Comparison of ENCODE assay signal across 9 cellular contexts in the genomic region with DNA sequence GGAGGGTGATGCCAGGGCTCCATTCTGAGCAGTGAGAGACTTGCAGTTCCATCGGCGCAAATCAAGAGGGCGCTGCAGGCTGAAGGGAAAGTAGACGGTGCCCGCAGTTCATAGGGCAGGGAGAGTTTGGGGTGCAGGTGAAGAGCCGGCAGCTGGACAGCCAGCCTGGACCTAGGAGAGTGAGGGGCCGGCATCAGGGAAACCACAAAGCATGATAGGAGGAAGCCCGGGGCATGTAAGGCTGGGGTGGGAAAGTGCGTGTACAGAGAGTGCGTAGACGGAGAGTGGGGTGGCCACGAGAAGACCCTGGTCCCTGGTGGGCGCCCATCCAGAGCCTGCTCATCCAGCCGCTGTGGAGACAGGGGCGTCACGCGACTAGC.
A peak's percentile ranks its signal among the peaks of the same experiment; 100 is the strongest.
DNase-seq lines count a peak whose midpoint lies in the region; TF ChIP-seq lines count a peak whose summit lies in the region.
"Had no signal": no experiment of that assay in that cellular context is flagged by ENCODE, and none has a peak within 500 bp of the region (broad histone marks: within the 10 kb centered on the region; RNA-seq: fewer than 3 reads in every experiment).

No MANE protein-coding gene starts in this region.

- H3K36me3 ChIP-seq in mammary epithelial cell (ENCODE audit: insufficient read depth, low read length) (peaks cover 6% of the 10 kb centered on the region), skeletal muscle tissue (ENCODE audit: control insufficient read depth in 3 of 3, insufficient read depth in 3 of 3, low read length in 3 of 3) (peaks cover 22 to 30% (median 25%) of the 10 kb centered on the region in 3 donors), prostate gland (no peaks in the 10 kb centered on the region), mesendoderm (ENCODE audit: control insufficient read depth, insufficient read depth, low read length) (no peaks in the 10 kb centered on the region)

- H3K9me3 ChIP-seq in mammary epithelial cell (replicated peaks; ENCODE audit: insufficient read depth, low read length) (no peaks in the 10 kb centered on the region), skeletal muscle tissue (ENCODE audit: control insufficient read depth in 3 of 3, low read length in 3 of 3) (no peaks in the 10 kb centered on the region), prostate gland (no peaks in the 10 kb centered on the region)

- TF ChIP-seq POLR2A in NB4 (IDR thresholded peaks at IDR 0.05; ENCODE audit: extremely low read depth, insufficient read length) (no peak), prostate gland (IDR thresholded peaks at IDR 0.05) (no peak)

- H3K79me1 ChIP-seq in mesendoderm (ENCODE audit: low read length): no peaks in the 10 kb centered on the region

- H3K27me3 ChIP-seq in mammary epithelial cell (ENCODE audit: insufficient read depth, low read length) (no peaks in the 10 kb centered on the region), skeletal muscle tissue (ENCODE audit: control insufficient read depth in 3 of 3, insufficient read depth in 3 of 3, low read length in 3 of 3) (no peaks in the 10 kb centered on the region), prostate gland (replicated peaks; ENCODE audit: insufficient read depth) (no peaks in the 10 kb centered on the region), mesendoderm (ENCODE audit: insufficient read depth, low read length, poor library complexity) (no peaks in the 10 kb centered on the region)

- H4K20me1 ChIP-seq in mammary epithelial cell (ENCODE audit: insufficient read depth, low read length): no peaks in the 10 kb centered on the region

- no peak overlapping the region for H2AFZ ChIP-seq in mammary epithelial cell (ENCODE audit: low read depth, low read length)

- DNase-seq in GM10266 (ENCODE audit: extremely low spot score) (no peak), NB4 (ENCODE audit: low read depth) (no peak), mammary epithelial cell (no peak), prostate gland (ENCODE audit: low spot score) (no peak), GOT3 (lab: John Stamatoyannopoulos, UW) (no peak), mesendoderm (no peak)
- DNase-seq: EL, NCI-H748 treated with DMSO at 0.1 percent for 48 hours had no signal

- no peak overlapping the region for H3K56ac ChIP-seq in mesendoderm (ENCODE audit: low read length)

- H3K27ac ChIP-seq in mammary epithelial cell (ENCODE audit: insufficient read depth, low read depth, low read length) (peak overlapping the region; percentile 89), skeletal muscle tissue (ENCODE audit: low read depth, low read length) (peak overlapping the region; percentile 81), prostate gland (no peak overlapping the region), mesendoderm (ENCODE audit: low read depth, low read length) (no peak overlapping the region)

- H3K4me2 ChIP-seq in mammary epithelial cell (ENCODE audit: insufficient read depth, low read depth, low read length): peak overlapping the region; percentile 53
- H3K4me2 ChIP-seq in mesendoderm (ENCODE audit: low read length): no peak overlapping the region

- 78% methylated on average over 12 of the region's 17 CpGs for WGBS in mammary epithelial cell (ENCODE audit: low coverage, missing lambda C conversion rate)
- 92% methylated on average over 17 of the region's 17 CpGs for WGBS in prostate gland
- WGBS in mesendoderm (ENCODE audit: extremely low coverage, insufficient coverage, low lambda C conversion rate): no CpG with 5 or more reads among the region's 17 CpGs

- no peak overlapping the region for H3K18ac ChIP-seq in mesendoderm (ENCODE audit: low read length)

- H3K4me3 ChIP-seq in NB4 (ENCODE audit: low read depth, low read length) (peak overlapping the region; percentile 56), mammary epithelial cell (replicated peaks in 1 of 3; ENCODE audit: insufficient read depth in 1 of 3, low read depth in 2 of 3, low read length in 3 of 3) (peak overlapping the region in 1 of 3 experiments; percentile 10), skeletal muscle tissue (ENCODE audit: low read length in 3 of 3) (no peak overlapping the region), prostate gland (no peak overlapping the region), mesendoderm (ENCODE audit: low read length) (no peak overlapping the region)

- H2BK120ac ChIP-seq in mesendoderm (ENCODE audit: low read depth, low read length): no peak overlapping the region

- no peak overlapping the region for H2AK5ac ChIP-seq in mesendoderm (ENCODE audit: low read length)

- H3K79me2 ChIP-seq in mammary epithelial cell (ENCODE audit: insufficient read depth, low read length): no peaks in the 10 kb centered on the region
- H3K79me2 ChIP-seq in mesendoderm (ENCODE audit: control insufficient read depth, insufficient read depth, low read length): no peaks in the 10 kb centered on the region

- H2BK15ac ChIP-seq in mesendoderm (replicated peaks; ENCODE audit: low read depth): no peak overlapping the region

- peak; percentile 4 for TF ChIP-seq CTCF in GM10266 (IDR thresholded peaks at IDR 0.05; ENCODE audit: control insufficient read depth, insufficient read depth, low read depth, missing control alignments)
- TF ChIP-seq CTCF in NB4 (IDR thresholded peaks at IDR 0.05; ENCODE audit: low read depth, low read length): peak; percentile 26
- peak in 1 of 2 donors; percentile 12 for TF ChIP-seq CTCF in mammary epithelial cell (conservative IDR thresholded peaks at IDR 0.05 in 1 of 2, IDR thresholded peaks at IDR 0.05 in 1 of 2; ENCODE audit: extremely low read depth in 1 of 2, insufficient read depth in 1 of 2, low read depth in 1 of 2, low read length in 2 of 2)
- TF ChIP-seq CTCF in prostate gland (IDR thresholded peaks at IDR 0.05): no peak

- CTCF ChIA-PET in mammary epithelial cell (lab: Charles Lee; ENCODE audit: low non-redundant PET): interaction anchor here (0.6 kb wide), 1 partner anchor 769 kb away, joined by 5 read pairs; no protein-coding TSS in a partner anchor

- intact Hi-C loops in mammary epithelial cell (cut with micrococcal nuclease) (loop anchor here (5.0 kb wide), 1 partner anchor 33 kb away; no protein-coding TSS in a partner anchor), prostate gland (cut with DNase I) (no loop called here)

- no TSS peak for BruUV-seq in mammary epithelial cell (replicated peaks; lab: Mats Ljungman, UMichigan)

- H4K8ac ChIP-seq in mesendoderm (ENCODE audit: low read depth, low read length): no peak overlapping the region

- H3K4ac ChIP-seq in mesendoderm (ENCODE audit: low read depth, low read length): no peak overlapping the region

- H3K9ac ChIP-seq in mammary epithelial cell (ENCODE audit: insufficient read depth, low read length): peak overlapping the region; percentile 85
- no peak overlapping the region for H3K9ac ChIP-seq in skeletal muscle tissue (ENCODE audit: low read depth in 1 of 3, low read length in 3 of 3)
- no peak overlapping the region for H3K9ac ChIP-seq in mesendoderm (ENCODE audit: low read length)

- in situ Hi-C loops in mammary epithelial cell (cut with MboI; ENCODE audit: low sequenced_read_pairs in 2 of 2): no loop called here

- H3K23ac ChIP-seq in mesendoderm (ENCODE audit: low read length): no peak overlapping the region

- dilution Hi-C loops in mammary epithelial cell (cut with HindIII; ENCODE audit: low sequenced_read_pairs): no loop called here

- no peak overlapping the region for H2BK5ac ChIP-seq in mesendoderm (ENCODE audit: low read length)

- H3K4me1 ChIP-seq in mammary epithelial cell (ENCODE audit: insufficient read depth, low read length) (peaks cover 36% of the 10 kb centered on the region), skeletal muscle tissue (ENCODE audit: control insufficient read depth in 3 of 3, insufficient read depth in 3 of 3, low read length in 3 of 3) (peaks cover 21 to 28% (median 27%) of the 10 kb centered on the region in 3 donors), prostate gland (replicated peaks) (no peaks in the 10 kb centered on the region), mesendoderm (ENCODE audit: control insufficient read depth, low read depth, low read length) (no peaks in the 10 kb centered on the region)

- no peak overlapping the region for H4K5ac ChIP-seq in mesendoderm (ENCODE audit: low read length)

Comparison
In these comparisons a context has a peak if more than half of its experiments do, and no peak if none do; other contexts are left out.
1. CTCF ChIP-seq: peak in GM10266 (single experiment) and NB4 (single experiment); none in prostate gland (0 of 4).
2. H3K27ac ChIP-seq: peak in mammary epithelial cell (single experiment) and skeletal muscle tissue (single experiment); none in prostate gland (0 of 2) and mesendoderm (single experiment).